21 cellular contexts compared by ENCODE assay signal in the genomic region with DNA sequence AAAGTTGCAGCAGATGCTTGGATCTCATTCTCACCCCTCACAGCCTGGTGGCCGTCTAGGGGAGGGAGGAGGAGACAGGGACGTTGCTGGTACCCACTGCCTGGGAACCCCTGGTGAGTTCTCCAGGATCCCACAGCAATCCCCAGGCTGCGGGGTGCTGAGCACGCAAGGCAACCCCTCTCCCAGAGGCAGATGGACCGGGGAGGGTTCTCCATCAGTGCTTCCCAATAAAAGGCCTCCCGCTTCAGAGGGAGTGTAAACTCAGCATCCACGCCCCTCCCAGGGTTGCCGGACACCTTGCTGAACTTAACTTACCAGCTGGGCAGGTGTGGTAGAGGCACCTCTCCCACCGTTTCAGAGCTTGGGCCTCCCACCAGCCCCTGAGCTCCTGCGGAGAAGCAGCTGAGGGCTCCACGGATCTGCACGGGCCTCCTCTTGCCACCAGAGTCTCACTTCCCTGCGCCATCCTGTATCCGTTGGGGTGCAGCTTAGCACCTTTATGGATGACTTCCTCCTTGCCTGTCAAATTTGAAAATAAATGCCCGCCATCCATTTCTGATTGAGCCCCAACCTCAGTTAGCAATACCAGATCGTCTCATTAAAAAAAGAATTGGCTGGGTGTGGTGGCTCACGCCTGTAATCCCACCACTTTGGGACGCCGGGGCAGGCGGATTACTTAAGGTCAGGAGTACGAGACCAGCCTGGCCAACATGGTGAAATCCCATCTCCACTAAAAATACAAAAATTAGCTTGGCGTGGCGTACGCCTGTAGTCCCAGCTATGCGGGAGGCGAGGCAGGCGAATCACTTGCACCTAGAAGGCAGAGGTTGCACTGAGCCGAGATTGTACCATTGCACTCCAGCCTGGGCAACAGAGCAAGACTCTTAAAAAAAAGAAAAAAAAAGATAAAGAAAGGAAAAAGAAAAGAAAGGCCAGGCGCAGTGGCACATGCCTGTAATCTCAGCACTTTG. TPM values are rescaled to one million over a fixed set of nuclear protein-coding genes. Genes with fewer than 3 reads are reported as not detected.
DNase-seq lines count a peak whose midpoint lies in the region; ATAC-seq and TF ChIP-seq lines count a peak whose summit lies in the region.
"Had no signal": no experiment of that assay in that cellular context is flagged by ENCODE, and none has a peak within 500 bp of the region (broad histone marks: within the 10 kb centered on the region; RNA-seq: fewer than 3 reads in every experiment).

No MANE protein-coding gene starts in this region.

- intact Hi-C loops in CD14-positive monocyte (cut with micrococcal nuclease) = loop anchor here in 1 of 2 donors (5.0 kb wide), 1 partner anchor 47 kb away; no protein-coding TSS in a partner anchor
- intact Hi-C loops in dendritic cell treated with granulocyte-macrophage colony-stimulating factor and Interleukin-4, amounts not matched to agents 40 ng/mL and 50 ng/mL, for 4 days (cut with micrococcal nuclease) = loop anchor here (5.0 kb wide), 1 partner anchor 113 kb away; the partner anchor contains the start of gene KIAA0232

- H3K27ac Mint-ChIP-seq in T-helper 1 cell treated with Interleukin-12 subunit alpha and Interleukin-12 subunit beta and Interleukin-4 antibody, amounts not matched to agents 30 μg/mL and 1 μg/mL, for 36 hours = peak overlapping the region; percentile 52
- peak overlapping the region in 6 of 7 donors; percentile 20 to 97 (median 40) for H3K27ac Mint-ChIP-seq in CD14-positive monocyte
- H3K27ac Mint-ChIP-seq in dendritic cell treated with granulocyte-macrophage colony-stimulating factor and Interleukin-4, amounts not matched to agents 40 ng/mL and 50 ng/mL, for 4 days = peak overlapping the region; percentile 92
- peak overlapping the region; percentile 50 to 80 for H3K27ac Mint-ChIP-seq in natural killer cell treated with Interleukin-12 subunit alpha and Interleukin-12 subunit beta and Interleukin-15 and Interleukin-18, amount 100 ng/mL, for 72 hours
- H3K27ac Mint-ChIP-seq: WTC11 had no signal

- H3K4me1 Mint-ChIP-seq in T-helper 1 cell treated with Interleukin-12 subunit alpha and Interleukin-12 subunit beta and Interleukin-4 antibody, amounts not matched to agents 30 μg/mL and 1 μg/mL, for 36 hours (ENCODE audit: low read depth) = peaks cover 45% of the 10 kb centered on the region
- peaks cover 56% of the 10 kb centered on the region for H3K4me1 Mint-ChIP-seq in CD14-positive monocyte
- peaks cover 48% of the 10 kb centered on the region for H3K4me1 Mint-ChIP-seq in dendritic cell treated with granulocyte-macrophage colony-stimulating factor and Interleukin-4, amounts not matched to agents 40 ng/mL and 50 ng/mL, for 4 days (ENCODE audit: low read depth)
- H3K4me1 Mint-ChIP-seq in natural killer cell treated with Interleukin-12 subunit alpha and Interleukin-12 subunit beta and Interleukin-15 and Interleukin-18, amount 100 ng/mL, for 72 hours (ENCODE audit: low read depth in 2 of 2) = peaks cover 38 to 45% of the 10 kb centered on the region in 2 donors

- no peak for TF ChIP-seq CTCF in CD14-positive monocyte (IDR thresholded peaks at IDR 0.05)

- H3K36me3 Mint-ChIP-seq in T-helper 1 cell treated with Interleukin-12 subunit alpha and Interleukin-12 subunit beta and Interleukin-4 antibody, amounts not matched to agents 30 μg/mL and 1 μg/mL, for 36 hours (ENCODE audit: low read depth) = peaks cover 22% of the 10 kb centered on the region
- H3K36me3 Mint-ChIP-seq in CD14-positive monocyte = peaks cover 7 to 8% of the 10 kb centered on the region in 2 donors
- H3K36me3 Mint-ChIP-seq in dendritic cell treated with granulocyte-macrophage colony-stimulating factor and Interleukin-4, amounts not matched to agents 40 ng/mL and 50 ng/mL, for 4 days (ENCODE audit: low read depth) = peaks cover 11% of the 10 kb centered on the region
- H3K36me3 Mint-ChIP-seq in natural killer cell treated with Interleukin-12 subunit alpha and Interleukin-12 subunit beta and Interleukin-15 and Interleukin-18, amount 100 ng/mL, for 72 hours = no peaks in the 10 kb centered on the region
- H3K36me3 Mint-ChIP-seq: naive B cell had no signal

- DNase-seq in T-helper 1 cell (no peak), CD14-positive monocyte (ENCODE audit: low spot score) (no peak), RKO (ENCODE audit: low spot score) (no peak)
- DNase-seq in natural killer cell treated with Interleukin-12 subunit alpha and Interleukin-12 subunit beta and Interleukin-15 and Interleukin-18, amount 100 ng/mL, for 72 hours (ENCODE audit: low spot score) = peak; percentile 40
- no peak for DNase-seq in NK-92 treated with Interleukin-12 subunit alpha and Interleukin-12 subunit beta, amount 100 ng/mL, for 24 hours (lab: John Stamatoyannopoulos, UW)
- DNase-seq: activated CD4-positive, alpha-beta T cell treated with anti-CD3 and anti-CD28 coated beads, Interleukin-2, amount 50 U/mL, for 4 hours; activated naive CD4-positive, alpha-beta T cell treated with Interleukin-2 at 50 U/mL for 16 hours; anterior cingulate cortex; DND-41; GOT3; naive B cell; NCI-H1105; NCI-H1930; stimulated activated CD4-positive, alpha-beta T cell treated with anti-CD3 and anti-CD28 coated beads, Interleukin-12 subunit alpha, Interleukin-12 subunit beta, amount 100 ng/mL, for 4 hours; stimulated activated naive CD8-positive, alpha-beta T cell treated with anti-CD3 and anti-CD28 coated beads, Interleukin-15, Interleukin-2, amounts not matched to agents 100 U/mL and 50 U/mL, for 24 hours; T-helper 9 cell had no signal

- ATAC-seq in natural killer cell treated with Interleukin-12 subunit alpha and Interleukin-12 subunit beta and Interleukin-15 and Interleukin-18, amount 100 ng/mL, for 72 hours = no peak
- no peak for ATAC-seq in GM19324 (IDR thresholded peaks at IDR 0.05; ENCODE audit: low FRiP score, unreplicated experiment)
- ATAC-seq: SK-N-SH treated with all-trans-retinoic acid at 6 μM for 48 hours; stimulated activated naive CD8-positive, alpha-beta T cell treated with anti-CD3 and anti-CD28 coated beads, Interleukin-15, Interleukin-2, amounts not matched to agents 100 U/mL and 50 U/mL, for 24 hours; WTC11 had no signal

- H3K9me3 Mint-ChIP-seq in T-helper 1 cell treated with Interleukin-12 subunit alpha and Interleukin-12 subunit beta and Interleukin-4 antibody, amounts not matched to agents 30 μg/mL and 1 μg/mL, for 36 hours = peaks cover 25% of the 10 kb centered on the region
- peaks cover 8 to 30% (median 26%) of the 10 kb centered on the region in 7 donors for H3K9me3 Mint-ChIP-seq in CD14-positive monocyte
- H3K9me3 Mint-ChIP-seq in dendritic cell treated with granulocyte-macrophage colony-stimulating factor and Interleukin-4, amounts not matched to agents 40 ng/mL and 50 ng/mL, for 4 days = peaks cover 13% of the 10 kb centered on the region
- no peaks in the 10 kb centered on the region for H3K9me3 Mint-ChIP-seq in natural killer cell treated with Interleukin-12 subunit alpha and Interleukin-12 subunit beta and Interleukin-15 and Interleukin-18, amount 100 ng/mL, for 72 hours

- H3K27me3 Mint-ChIP-seq in T-helper 1 cell treated with Interleukin-12 subunit alpha and Interleukin-12 subunit beta and Interleukin-4 antibody, amounts not matched to agents 30 μg/mL and 1 μg/mL, for 36 hours (ENCODE audit: low read depth) = no peaks in the 10 kb centered on the region
- peaks cover 0 to 1% (median 0%) of the 10 kb centered on the region in 3 donors for H3K27me3 Mint-ChIP-seq in CD14-positive monocyte (ENCODE audit: low read depth in 3 of 3)
- H3K27me3 Mint-ChIP-seq in dendritic cell treated with granulocyte-macrophage colony-stimulating factor and Interleukin-4, amounts not matched to agents 40 ng/mL and 50 ng/mL, for 4 days = no peaks in the 10 kb centered on the region
- H3K27me3 Mint-ChIP-seq in natural killer cell treated with Interleukin-12 subunit alpha and Interleukin-12 subunit beta and Interleukin-15 and Interleukin-18, amount 100 ng/mL, for 72 hours = no peaks in the 10 kb centered on the region
- H3K27me3 Mint-ChIP-seq: naive B cell had no signal

- no peak overlapping the region for H3K4me3 Mint-ChIP-seq in T-helper 1 cell treated with Interleukin-12 subunit alpha and Interleukin-12 subunit beta and Interleukin-4 antibody, amounts not matched to agents 30 μg/mL and 1 μg/mL, for 36 hours
- no peak overlapping the region for H3K4me3 Mint-ChIP-seq in CD14-positive monocyte
- H3K4me3 Mint-ChIP-seq in dendritic cell treated with granulocyte-macrophage colony-stimulating factor and Interleukin-4, amounts not matched to agents 40 ng/mL and 50 ng/mL, for 4 days = no peak overlapping the region
- H3K4me3 Mint-ChIP-seq in natural killer cell treated with Interleukin-12 subunit alpha and Interleukin-12 subunit beta and Interleukin-15 and Interleukin-18, amount 100 ng/mL, for 72 hours = peak overlapping the region; percentile 74
- H3K4me3 Mint-ChIP-seq: naive B cell, WTC11 had no signal

RNA-seq across cellular contexts. Expression of gene TBC1D14, which starts 14.8 kb away (rescaled TPM):
- polyA plus RNA-seq in CD14-positive monocyte = 10 to 100 TPM; 36.3 to 44.7 TPM
- 10 to 100 TPM; 37.3 to 56.9 TPM for total RNA-seq in natural killer cell treated with Interleukin-12 subunit alpha and Interleukin-12 subunit beta and Interleukin-15 and Interleukin-18, amount 100 ng/mL, for 72 hours

Comparison
In these comparisons a context has a peak if more than half of its experiments do, and no peak if none do; other contexts are left out.
1. H3K27ac Mint-ChIP-seq: peak in every context shown above with its lines; median percentile 92 in dendritic cell treated with granulocyte-macrophage colony-stimulating factor and Interleukin-4, amounts not matched to agents 40 ng/mL and 50 ng/mL, for 4 days; 65 in natural killer cell treated with Interleukin-12 subunit alpha and Interleukin-12 subunit beta and Interleukin-15 and Interleukin-18, amount 100 ng/mL, for 72 hours; 52 in T-helper 1 cell treated with Interleukin-12 subunit alpha and Interleukin-12 subunit beta and Interleukin-4 antibody, amounts not matched to agents 30 μg/mL and 1 μg/mL, for 36 hours; 40 in CD14-positive monocyte.